Comparison of ENCODE assay signal across 10 cellular contexts in genomic region chr9:129664664-129665007, GRCh38. TPM values are rescaled to one million over a fixed set of nuclear protein-coding genes. Genes with fewer than 3 reads are reported as not detected.
DNase-seq lines count a peak whose midpoint lies in the region; ATAC-seq, FAIRE-seq and TF ChIP-seq lines count a peak whose summit lies in the region.
"Had no signal": no experiment of that assay in that cellular context is flagged by ENCODE, and none has a peak within 500 bp of the region (broad histone marks: within the 10 kb centered on the region; RNA-seq: fewer than 3 reads in every experiment).

No MANE protein-coding gene starts in this region.

- H3K4me1 ChIP-seq in right cardiac atrium (ENCODE audit: control insufficient read depth, insufficient read depth, low read length): no peaks in the 10 kb centered on the region
- H3K4me1 ChIP-seq in smooth muscle cell (ENCODE audit: low read depth): peaks cover 7% of the 10 kb centered on the region

- H3K4me2 ChIP-seq in smooth muscle cell: peak overlapping the region; percentile 91

- DNase-seq in H7: peak; percentile 77
- no peak for DNase-seq in activated CD8-positive, alpha-beta T cell treated with anti-CD3 and anti-CD28 coated beads for 36 hours
- peak in 2 of 3 donors; percentile 27 to 48 for DNase-seq in right cardiac atrium
- DNase-seq in smooth muscle cell (lab: John Stamatoyannopoulos, UW; ENCODE audit: unreplicated experiment): no peak
- no peak for DNase-seq in H54 (ENCODE audit: insufficient read length, low spot score)
- no peak for DNase-seq in NK-92 treated with Interleukin-12 subunit alpha and Interleukin-12 subunit beta, amount 100 ng/mL, for 24 hours (lab: John Stamatoyannopoulos, UW)

- H3K9ac ChIP-seq in smooth muscle cell (ENCODE audit: low read depth): no peak overlapping the region

- no peak for TF ChIP-seq CTCF in activated CD8-positive, alpha-beta T cell treated with anti-CD3 and anti-CD28 coated beads for 36 hours (IDR thresholded peaks at IDR 0.05)
- TF ChIP-seq CTCF in smooth muscle cell (IDR thresholded peaks at IDR 0.05; ENCODE audit: borderline replicate concordance, insufficient read depth, poor library complexity, severe bottlenecking): no peak

- H3K4me3 Mint-ChIP-seq in activated CD8-positive, alpha-beta T cell treated with anti-CD3 and anti-CD28 coated beads for 36 hours: peak overlapping the region; percentile 44

- no peaks in the 10 kb centered on the region for H3K9me3 Mint-ChIP-seq in activated CD8-positive, alpha-beta T cell treated with anti-CD3 and anti-CD28 coated beads for 36 hours

- peaks cover 15% of the 10 kb centered on the region for H4K20me1 ChIP-seq in smooth muscle cell (ENCODE audit: low read depth)

- no peaks in the 10 kb centered on the region for H3K36me3 ChIP-seq in H7 (replicated peaks; ENCODE audit: control insufficient read depth, insufficient read depth, low read length)
- H3K36me3 ChIP-seq in smooth muscle cell (ENCODE audit: low read depth): no peaks in the 10 kb centered on the region

- H3K4me3 ChIP-seq in H7 (ENCODE audit: insufficient read depth, low read depth, low read length): peak overlapping the region; percentile 42
- H3K4me3 ChIP-seq in right cardiac atrium (ENCODE audit: low read length): peak overlapping the region; percentile 49
- H3K4me3 ChIP-seq in smooth muscle cell: peak overlapping the region; percentile 57

- 16% methylated on average over 13 of the region's 13 CpGs for WGBS in right cardiac atrium
- WGBS in smooth muscle cell (ENCODE audit: low lambda C conversion rate): 13% methylated on average over 13 of the region's 13 CpGs

- peaks cover 7% of the 10 kb centered on the region for H3K4me1 Mint-ChIP-seq in activated CD8-positive, alpha-beta T cell treated with anti-CD3 and anti-CD28 coated beads for 36 hours (ENCODE audit: low read depth)

- H3K36me3 Mint-ChIP-seq in activated CD8-positive, alpha-beta T cell treated with anti-CD3 and anti-CD28 coated beads for 36 hours (ENCODE audit: low read depth): no peaks in the 10 kb centered on the region

- no peak overlapping the region for H3K27ac ChIP-seq in right cardiac atrium (ENCODE audit: low read length)
- peak overlapping the region; percentile 45 for H3K27ac ChIP-seq in smooth muscle cell (ENCODE audit: low read depth)

- CTCF ChIA-PET in activated CD8-positive, alpha-beta T cell treated with anti-CD3 and anti-CD28 coated beads for 36 hours (lab: Charles Lee): interaction anchor here (1.4 kb wide), 1 partner anchor 522 kb away, joined by 4 read pairs; no protein-coding TSS in a partner anchor

- H3K9me3 ChIP-seq in right cardiac atrium (ENCODE audit: control insufficient read depth, low read length): no peaks in the 10 kb centered on the region
- no peaks in the 10 kb centered on the region for H3K9me3 ChIP-seq in smooth muscle cell (replicated peaks; ENCODE audit: low read depth)

- FAIRE-seq in H54 (lab: Jason Lieb, UNC): no peak

- H3K79me2 ChIP-seq in smooth muscle cell (ENCODE audit: low read depth): peaks cover 31% of the 10 kb centered on the region

- H3K27me3 Mint-ChIP-seq in activated CD8-positive, alpha-beta T cell treated with anti-CD3 and anti-CD28 coated beads for 36 hours: peaks cover 11% of the 10 kb centered on the region

- H3F3A ChIP-seq in smooth muscle cell (ENCODE audit: low read depth): peaks cover 13% of the 10 kb centered on the region

- H2AFZ ChIP-seq in smooth muscle cell (ENCODE audit: low read depth): peak overlapping the region; percentile 87

- POLR2A ChIA-PET in activated CD8-positive, alpha-beta T cell treated with anti-CD3 and anti-CD28 coated beads for 36 hours (lab: Charles Lee): interaction anchor here (0.7 kb wide), 1 partner anchor 378 kb away, joined by 3 read pairs; no protein-coding TSS in a partner anchor

- peak; percentile 24 for ATAC-seq in activated CD8-positive, alpha-beta T cell treated with anti-CD3 and anti-CD28 coated beads for 36 hours
- ATAC-seq in right cardiac atrium (peak in 1 of 2 donors; percentile 11), HG03095 (IDR thresholded peaks at IDR 0.05; ENCODE audit: unreplicated experiment) (no peak), GM18505 (IDR thresholded peaks at IDR 0.05; ENCODE audit: unreplicated experiment) (no peak)

- H3K27me3 ChIP-seq in H7 (ENCODE audit: control insufficient read depth, insufficient read depth, low read length) (peaks cover 21% of the 10 kb centered on the region), right cardiac atrium (ENCODE audit: control insufficient read depth, insufficient read depth) (no peaks in the 10 kb centered on the region), smooth muscle cell (ENCODE audit: low read depth) (no peaks in the 10 kb centered on the region)

- intact Hi-C loops in activated CD8-positive, alpha-beta T cell treated with anti-CD3 and anti-CD28 coated beads for 36 hours (cut with micrococcal nuclease): no loop called here
- intact Hi-C loops in right cardiac atrium (cut with DNase I): no loop called here

- H3K27ac Mint-ChIP-seq in activated CD8-positive, alpha-beta T cell treated with anti-CD3 and anti-CD28 coated beads for 36 hours: no peak overlapping the region

- TF ChIP-seq POLR2A in H54 (IDR thresholded peaks at IDR 0.05; ENCODE audit: low read depth, low read length) (no peak), GM18505 (IDR thresholded peaks at IDR 0.05; ENCODE audit: borderline replicate concordance, extremely low read depth, insufficient read depth, insufficient read length) (no peak)

RNA-seq across cellular contexts. Expression of gene PRRX2, which starts 0.8 kb away (rescaled TPM):
- total RNA-seq in H7 (2014; rRNA removed; shearing (Covaris generic)): 10.8 and 12.7 TPM in 2 replicates
- 1 to 10 TPM in 1 of 2 experiments, under 1 TPM in 1; 0.85 to 1.2 TPM for total RNA-seq in activated CD8-positive, alpha-beta T cell treated with anti-CD3 and anti-CD28 coated beads for 36 hours
- total RNA-seq in right cardiac atrium: 1 to 10 TPM; 1.8 to 5.7 (median 3.7) TPM
- polyA plus RNA-seq in right cardiac atrium: 2.6 TPM
- total RNA-seq in smooth muscle cell: 59.9 and 87.7 TPM in 2 replicates
- 180 and 234 TPM in 2 replicates for polyA plus RNA-seq in smooth muscle cell
- total RNA-seq: mononuclear cell, RPMI7951 had no signal

RNA-seq across cellular contexts. Expression of gene ASB6, which starts 22.7 kb away (rescaled TPM):
- total RNA-seq in H7 (2014; rRNA removed; shearing (Covaris generic)): 19.2 and 20.9 TPM in 2 replicates
- total RNA-seq in activated CD8-positive, alpha-beta T cell treated with anti-CD3 and anti-CD28 coated beads for 36 hours: 10 to 100 TPM; 16.6 TPM
- total RNA-seq in right cardiac atrium: 10 to 100 TPM in 3 of 4 donors, 1 to 10 TPM in 1; 9.1 to 10.7 (median 10.2) TPM
- 9.8 TPM for polyA plus RNA-seq in right cardiac atrium
- total RNA-seq in smooth muscle cell: 10.9 and 13.8 TPM in 2 replicates
- polyA plus RNA-seq in smooth muscle cell: 22.2 and 26.0 TPM in 2 replicates

RNA-seq across cellular contexts. Expression of gene NTMT1, which starts 38.7 kb away (rescaled TPM):
- total RNA-seq in H7 (2014; rRNA removed; shearing (Covaris generic)): 71.2 and 80.5 TPM in 2 replicates
- 10 to 100 TPM; 69.5 to 74.4 TPM for total RNA-seq in activated CD8-positive, alpha-beta T cell treated with anti-CD3 and anti-CD28 coated beads for 36 hours
- 10 to 100 TPM; 45.0 to 55.2 (median 48.6) TPM for total RNA-seq in right cardiac atrium
- polyA plus RNA-seq in right cardiac atrium: 78.1 TPM
- 24.7 and 42.9 TPM in 2 replicates for total RNA-seq in smooth muscle cell
- polyA plus RNA-seq in smooth muscle cell: 118 and 129 TPM in 2 replicates

RNA-seq across cellular contexts. Expression of gene C9orf50, which starts 43.7 kb away (rescaled TPM):
- total RNA-seq in H7 (2014; rRNA removed; shearing (Covaris generic)): not detected in 2 replicates
- total RNA-seq in activated CD8-positive, alpha-beta T cell treated with anti-CD3 and anti-CD28 coated beads for 36 hours: not detected
- total RNA-seq in right cardiac atrium (under 1 TPM in 1 of 4 donors, not detected in 3; 0.20 TPM), smooth muscle cell (not detected in 2 replicates)
- polyA plus RNA-seq in right cardiac atrium (not detected), smooth muscle cell (0.59 TPM in 1 of 2 replicates, not detected in the other)
- total RNA-seq: mononuclear cell, RPMI7951 had no signal

Comparison
In these comparisons a context has a peak if more than half of its experiments do, and no peak if none do; other contexts are left out.
1. DNase-seq: peak in H7 (single experiment) and right cardiac atrium (2 of 3); none in activated CD8-positive, alpha-beta T cell treated with anti-CD3 and anti-CD28 coated beads for 36 hours (single experiment), smooth muscle cell (single experiment), H54 (single experiment) and NK-92 treated with Interleukin-12 subunit alpha and Interleukin-12 subunit beta, amount 100 ng/mL, for 24 hours (single experiment).
2. Peak in every context shown above with its lines, with median percentiles within 50 percentile points of each other: H3K4me3 ChIP-seq.